ENCODE assay signal across 15 cellular contexts in the genomic region with DNA sequence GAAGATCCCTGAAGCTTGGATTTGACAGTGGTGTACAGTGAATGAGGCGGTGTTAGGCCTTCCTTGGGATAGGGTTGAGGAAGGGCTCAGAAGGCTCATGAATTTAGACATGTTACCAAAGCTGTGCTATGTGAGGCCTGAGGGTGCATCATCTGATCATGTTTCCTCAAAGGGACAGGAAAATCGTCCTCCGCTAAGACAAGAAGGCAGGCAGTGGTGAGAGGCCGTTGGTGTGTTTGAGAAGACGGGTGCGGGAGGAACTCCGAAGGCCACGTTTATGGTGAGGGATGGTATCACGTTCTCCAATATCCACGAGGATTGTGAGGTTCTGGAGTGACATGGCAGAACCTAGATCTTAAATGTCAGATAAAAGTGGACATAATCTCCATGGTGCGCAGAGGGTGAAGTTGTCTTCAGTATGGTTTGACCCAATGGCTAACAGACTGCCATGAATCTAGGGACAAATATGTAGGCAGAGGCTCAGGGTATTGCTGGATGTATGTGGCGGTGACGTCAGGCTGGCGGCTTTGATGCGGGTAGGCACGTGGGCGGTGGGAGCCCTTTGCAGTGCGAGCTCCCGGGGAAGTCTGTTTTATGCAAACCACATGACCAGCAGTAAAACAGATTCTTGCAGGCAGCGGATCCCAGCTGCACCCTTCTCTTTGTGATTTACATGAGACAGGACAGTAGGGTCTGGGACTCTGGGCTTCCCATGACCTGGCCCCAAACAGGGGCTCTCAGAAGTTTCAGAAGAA.
DNase-seq lines count a peak whose midpoint lies in the region; ATAC-seq, FAIRE-seq and TF ChIP-seq lines count a peak whose summit lies in the region.
"Had no signal": no experiment of that assay in that cellular context is flagged by ENCODE, and none has a peak within 500 bp of the region (broad histone marks: within the 10 kb centered on the region; RNA-seq: fewer than 3 reads in every experiment).

No MANE protein-coding gene starts in this region.

- no peak overlapping the region for H3K27ac ChIP-seq in testis
- H3K27ac ChIP-seq: ovary had no signal

- H3K36me3 Mint-ChIP-seq in T-helper 17 cell (ENCODE audit: low read depth): peaks cover 2% of the 10 kb centered on the region
- H3K36me3 Mint-ChIP-seq in activated naive CD8-positive, alpha-beta T cell treated with anti-CD3 and anti-CD28 coated beads for 36 hours: peaks cover 5% of the 10 kb centered on the region
- H3K36me3 Mint-ChIP-seq: activated naive CD8-positive, alpha-beta T cell treated with anti-CD3 and anti-CD28 coated beads, Interleukin-2, amount 10 ng/mL, durations not matched to agents 7 days and 5 days had no signal

- H3K4me1 Mint-ChIP-seq in T-helper 17 cell: peaks cover 7% of the 10 kb centered on the region
- peaks cover 16% of the 10 kb centered on the region for H3K4me1 Mint-ChIP-seq in activated naive CD8-positive, alpha-beta T cell treated with anti-CD3 and anti-CD28 coated beads for 36 hours

- 81 to 88% methylated on average over 20 of the region's 20 CpGs for WGBS in testis, 2 donors

- H3K27me3 Mint-ChIP-seq in T-helper 17 cell: peaks cover 24% of the 10 kb centered on the region
- peaks cover 43% of the 10 kb centered on the region for H3K27me3 Mint-ChIP-seq in activated naive CD8-positive, alpha-beta T cell treated with anti-CD3 and anti-CD28 coated beads for 36 hours

- H3K4me3 Mint-ChIP-seq in T-helper 17 cell: no peak overlapping the region
- H3K4me3 Mint-ChIP-seq in activated naive CD8-positive, alpha-beta T cell treated with anti-CD3 and anti-CD28 coated beads for 36 hours: no peak overlapping the region
- H3K4me3 Mint-ChIP-seq: activated naive CD8-positive, alpha-beta T cell treated with anti-CD3 and anti-CD28 coated beads, Interleukin-2, amount 10 ng/mL, durations not matched to agents 7 days and 5 days had no signal

- H3K27ac Mint-ChIP-seq in T-helper 17 cell: no peak overlapping the region
- no peak overlapping the region for H3K27ac Mint-ChIP-seq in activated naive CD8-positive, alpha-beta T cell treated with anti-CD3 and anti-CD28 coated beads for 36 hours
- H3K27ac Mint-ChIP-seq: activated naive CD8-positive, alpha-beta T cell treated with anti-CD3 and anti-CD28 coated beads, Interleukin-2, amount 10 ng/mL, durations not matched to agents 7 days and 5 days had no signal

- peak; percentile 49 for DNase-seq in ELF-1 (ENCODE audit: low read depth, low spot score)
- DNase-seq in T-helper 17 cell: no peak
- DNase-seq in activated naive CD8-positive, alpha-beta T cell treated with anti-CD3 and anti-CD28 coated beads for 36 hours: peak; percentile 66
- peak; percentile 29 to 36 for DNase-seq in stimulated activated CD4-positive, alpha-beta T cell treated with anti-CD3 and anti-CD28 coated beads, Interleukin-15, amount 100 ng/mL, for 48 hours (ENCODE audit: low read depth in 2 of 2)
- no peak for DNase-seq in RCC 7860 (ENCODE audit: low spot score)
- no peak for DNase-seq in NK-92 treated with Interleukin-12 subunit alpha and Interleukin-12 subunit beta, amount 100 ng/mL, for 24 hours (lab: John Stamatoyannopoulos, UW)
- DNase-seq in testis: no peak
- DNase-seq: activated naive CD8-positive, alpha-beta T cell treated with anti-CD3 and anti-CD28 coated beads, Interleukin-2, amount 10 ng/mL, durations not matched to agents 7 days and 5 days; GDM1; NCI-H1436; NCI-H748 treated with DMSO at 0.1 percent for 48 hours had no signal

- no peak for TF ChIP-seq POLR2A in testis (IDR thresholded peaks at IDR 0.05)

- no peaks in the 10 kb centered on the region for H3K27me3 ChIP-seq in testis
- H3K27me3 ChIP-seq: ovary had no signal

- H3K4me3 ChIP-seq in testis: no peak overlapping the region
- H3K4me3 ChIP-seq: ovary had no signal

- no peaks in the 10 kb centered on the region for H3K36me3 ChIP-seq in testis (ENCODE audit: low read depth, missing control alignments)
- H3K36me3 ChIP-seq: ovary had no signal

- H3K9me3 ChIP-seq in T-helper 17 cell (ENCODE audit: control insufficient read depth, low read length, poor library complexity, severe bottlenecking) (no peaks in the 10 kb centered on the region), testis (no peaks in the 10 kb centered on the region)
- H3K9me3 ChIP-seq: ovary had no signal

- no peaks in the 10 kb centered on the region for H3K4me1 ChIP-seq in testis

- no peak for FAIRE-seq in RCC 7860 (lab: Jason Lieb, UNC)
- FAIRE-seq: GM18507 had no signal

- peak; percentile 37 for ATAC-seq in T-helper 17 cell
- no peak for ATAC-seq in GM19035 (IDR thresholded peaks at IDR 0.05; ENCODE audit: unreplicated experiment)
- ATAC-seq: Right ventricle myocardium inferior had no signal

- H3K9me3 Mint-ChIP-seq in activated naive CD8-positive, alpha-beta T cell treated with anti-CD3 and anti-CD28 coated beads for 36 hours: peaks cover 5% of the 10 kb centered on the region

- intact Hi-C loops in testis (cut with DNase I; ENCODE audit: low total_unique reads): no loop called here

- TF ChIP-seq CTCF in testis (IDR thresholded peaks at IDR 0.05): no peak

Comparison
In these comparisons a context has a peak if more than half of its experiments do, and no peak if none do; other contexts are left out.
1. DNase-seq: peak in ELF-1 (single experiment), activated naive CD8-positive, alpha-beta T cell treated with anti-CD3 and anti-CD28 coated beads for 36 hours (single experiment) and stimulated activated CD4-positive, alpha-beta T cell treated with anti-CD3 and anti-CD28 coated beads, Interleukin-15, amount 100 ng/mL, for 48 hours (2 of 2); none in T-helper 17 cell (0 of 3), RCC 7860 (single experiment), NK-92 treated with Interleukin-12 subunit alpha and Interleukin-12 subunit beta, amount 100 ng/mL, for 24 hours (single experiment) and testis (single experiment).